38 cellular contexts compared by ENCODE assay signal in the genomic region with DNA sequence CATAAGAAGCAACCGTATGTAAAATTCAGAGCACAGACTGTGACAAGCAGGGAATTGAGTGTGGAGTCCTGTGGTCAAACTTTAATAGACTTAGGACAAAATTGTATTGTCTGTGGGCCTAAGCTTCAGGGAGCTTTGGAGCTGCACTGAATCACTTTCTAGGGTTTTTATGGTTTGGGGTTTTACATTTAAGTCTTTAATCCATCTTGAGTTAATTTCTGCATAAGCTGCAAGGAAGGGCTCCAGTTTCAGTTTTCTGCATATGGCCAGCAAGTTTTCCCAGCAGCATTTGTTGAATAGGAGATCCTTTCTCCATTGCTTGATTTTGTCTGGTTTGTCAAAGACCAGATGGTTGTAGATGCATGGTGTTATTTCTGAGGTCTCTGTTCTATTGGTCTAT.
"Had no signal": no experiment of that assay in that cellular context is flagged by ENCODE, and none has a peak within 500 bp of the region (broad histone marks: within the 10 kb centered on the region; RNA-seq: fewer than 3 reads in every experiment).

No MANE protein-coding gene starts in this region.

- H3K4me3 Mint-ChIP-seq: activated naive CD4-positive, alpha-beta T cell treated with anti-CD3 and anti-CD28 coated beads for 36 hours; activated naive CD4-positive, alpha-beta T cell treated with anti-CD3 and anti-CD28 coated beads, Interleukin-2, amount 10 ng/mL, durations not matched to agents 7 days and 5 days; activated naive CD4-positive, alpha-beta T cell treated with anti-CD3 and anti-CD28 coated beads, Interleukin-2, amount 50 U/mL, for 24 hours; activated naive CD8-positive, alpha-beta T cell; activated naive CD8-positive, alpha-beta T cell treated with anti-CD3 and anti-CD28 coated beads for 36 hours; activated naive CD8-positive, alpha-beta T cell treated with anti-CD3 and anti-CD28 coated beads, Interleukin-2, amount 10 ng/mL, durations not matched to agents 7 days and 5 days; activated naive CD8-positive, alpha-beta T cell treated with anti-CD3 and anti-CD28 coated beads, Interleukin-2, amount 50 U/mL, for 24 hours; activated T-cell treated with anti-CD3 and anti-CD28 coated beads, Interleukin-2, amount 50 U/mL, for 24 hours; activated T-cell treated with anti-CD3 and anti-CD28 coated beads, Interleukin-2, amount 50 U/mL, for 4 hours; activated T-cell treated with anti-CD3 and anti-CD28 coated beads, Interleukin-2, amount 50 U/mL, for 72 hours; activated T-helper 1 cell treated with anti-CD3 and anti-CD28 coated beads, Interleukin-12 subunit alpha, Interleukin-12 subunit beta, Interleukin-2, Interleukin-4 antibody, amounts not matched to agents 30 ng/mL and 10 ng/mL and 1 ng/mL, durations not matched to agents 14 hours and 24 hours and 36 hours; activated T-helper 17 cell treated with anti-CD3 and anti-CD28 coated beads, Interleukin-2, amount 50 U/mL, for 72 hours; brain; central memory CD8-positive, alpha-beta T cell had no signal

- DNase-seq: activated effector memory CD4-positive, alpha-beta T cell treated with anti-CD3 and anti-CD28 coated beads, Interleukin-2, amount 50 U/mL, for 16 hours; activated effector memory CD4-positive, alpha-beta T cell treated with Interleukin-2 at 50 U/mL for 16 hours; activated gamma-delta T cell; activated gamma-delta T cell treated with Interleukin-2 at 50 U/mL for 16 hours; activated naive CD4-positive, alpha-beta T cell; activated naive CD4-positive, alpha-beta T cell treated with anti-CD3 and anti-CD28 coated beads for 36 hours; activated naive CD4-positive, alpha-beta T cell treated with anti-CD3 and anti-CD28 coated beads, Interleukin-2, amount 10 ng/mL, durations not matched to agents 7 days and 5 days; activated naive CD4-positive, alpha-beta T cell treated with anti-CD3 and anti-CD28 coated beads, Interleukin-2, amount 50 U/mL, for 16 hours; activated naive CD4-positive, alpha-beta T cell treated with Interleukin-2 at 50 U/mL for 16 hours; activated naive CD8-positive, alpha-beta T cell treated with anti-CD3 and anti-CD28 coated beads for 36 hours; activated naive CD8-positive, alpha-beta T cell treated with anti-CD3 and anti-CD28 coated beads, Interleukin-2, amount 10 ng/mL, durations not matched to agents 7 days and 5 days; activated naive CD8-positive, alpha-beta T cell treated with anti-CD3 and anti-CD28 coated beads, Interleukin-2, amount 50 U/mL, for 24 hours; activated T-cell treated with anti-CD3 and anti-CD28 coated beads, Interleukin-2, amount 50 U/mL, for 1 hour; activated T-cell treated with anti-CD3 and anti-CD28 coated beads, Interleukin-2, amount 50 U/mL, for 24 hours; activated T-cell treated with anti-CD3 and anti-CD28 coated beads, Interleukin-2, amount 50 U/mL, for 4 hours; activated T-cell treated with anti-CD3 and anti-CD28 coated beads, Interleukin-2, amount 50 U/mL, for 48 hours; activated T-cell treated with anti-CD3 and anti-CD28 coated beads, Interleukin-2, amount 50 U/mL, for 72 hours; adrenal gland; amniotic stem cell; amygdala; anterior cingulate cortex; aorta; body of pancreas; brain microvascular endothelial cell; caudate nucleus; central memory CD4-positive, alpha-beta T cell; cerebellar nuclear complex had no signal

- H3K27ac ChIP-seq: adrenal gland, ascending aorta, body of pancreas, brain microvascular endothelial cell, breast epithelium, cardiac muscle cell had no signal

- ATAC-seq: activated naive CD4-positive, alpha-beta T cell treated with anti-CD3 and anti-CD28 coated beads, Interleukin-2, amount 50 U/mL, for 72 hours; activated naive CD8-positive, alpha-beta T cell treated with anti-CD3 and anti-CD28 coated beads, Interleukin-2, amount 50 U/mL, for 24 hours; activated T-cell treated with anti-CD3 and anti-CD28 coated beads, Interleukin-2, amount 50 U/mL, for 4 hours; activated T-cell treated with anti-CD3 and anti-CD28 coated beads, Interleukin-2, amount 50 U/mL, for 72 hours; activated T-helper 17 cell treated with anti-CD3 and anti-CD28 coated beads, Interleukin-2, amount 50 U/mL, for 72 hours; body of pancreas had no signal

- H3K4me1 ChIP-seq: adrenal gland, ascending aorta, body of pancreas, breast epithelium had no signal

- H3K4me3 ChIP-seq: adrenal gland, ascending aorta, body of pancreas, breast epithelium, cardiac muscle cell had no signal

- H3K36me3 Mint-ChIP-seq: activated naive CD4-positive, alpha-beta T cell treated with anti-CD3 and anti-CD28 coated beads, Interleukin-2, amount 10 ng/mL, durations not matched to agents 7 days and 5 days; activated naive CD8-positive, alpha-beta T cell treated with anti-CD3 and anti-CD28 coated beads for 36 hours; activated naive CD8-positive, alpha-beta T cell treated with anti-CD3 and anti-CD28 coated beads, Interleukin-2, amount 10 ng/mL, durations not matched to agents 7 days and 5 days; brain had no signal

- H3K36me3 ChIP-seq: adrenal gland, ascending aorta, brain microvascular endothelial cell, breast epithelium, cardiac muscle cell had no signal

- H3K27ac Mint-ChIP-seq: activated naive CD4-positive, alpha-beta T cell treated with anti-CD3 and anti-CD28 coated beads for 36 hours; activated naive CD4-positive, alpha-beta T cell treated with anti-CD3 and anti-CD28 coated beads, Interleukin-2, amount 10 ng/mL, durations not matched to agents 7 days and 5 days; activated naive CD4-positive, alpha-beta T cell treated with anti-CD3 and anti-CD28 coated beads, Interleukin-2, amount 50 U/mL, for 24 hours; activated naive CD4-positive, alpha-beta T cell treated with anti-CD3 and anti-CD28 coated beads, Interleukin-2, amount 50 U/mL, for 72 hours; activated naive CD8-positive, alpha-beta T cell; activated naive CD8-positive, alpha-beta T cell treated with anti-CD3 and anti-CD28 coated beads for 36 hours; activated naive CD8-positive, alpha-beta T cell treated with anti-CD3 and anti-CD28 coated beads, Interleukin-2, amount 10 ng/mL, durations not matched to agents 7 days and 5 days; activated naive CD8-positive, alpha-beta T cell treated with anti-CD3 and anti-CD28 coated beads, Interleukin-2, amount 50 U/mL, for 24 hours; activated T-cell treated with anti-CD3 and anti-CD28 coated beads, Interleukin-2, amount 50 U/mL, for 24 hours; activated T-cell treated with anti-CD3 and anti-CD28 coated beads, Interleukin-2, amount 50 U/mL, for 72 hours; activated T-helper 1 cell treated with anti-CD3 and anti-CD28 coated beads, Interleukin-12 subunit alpha, Interleukin-12 subunit beta, Interleukin-2, Interleukin-4 antibody, amounts not matched to agents 30 ng/mL and 10 ng/mL and 1 ng/mL, durations not matched to agents 14 hours and 24 hours and 36 hours; activated T-helper 17 cell treated with anti-CD3 and anti-CD28 coated beads, Interleukin-2, amount 50 U/mL, for 72 hours; activated T-helper 2 cell treated with anti-CD3 and anti-CD28 coated beads, Interferon-gamma antibody, Interleukin-2, Interleukin-4, amounts not matched to agents 10 μg/mL and 5 μg/mL and 100 μg/mL, durations not matched to agents 14 hours and 24 hours and 36 hours; brain had no signal

- H3K9me3 ChIP-seq: adrenal gland, ascending aorta, body of pancreas had no signal

- H3K27me3 ChIP-seq: adrenal gland, ascending aorta, body of pancreas, brain microvascular endothelial cell, breast epithelium, cardiac muscle cell had no signal

- H3K4me1 Mint-ChIP-seq: activated naive CD4-positive, alpha-beta T cell treated with anti-CD3 and anti-CD28 coated beads, Interleukin-2, amount 10 ng/mL, durations not matched to agents 7 days and 5 days; activated naive CD4-positive, alpha-beta T cell treated with anti-CD3 and anti-CD28 coated beads, Interleukin-2, amount 50 U/mL, for 24 hours; activated naive CD8-positive, alpha-beta T cell treated with anti-CD3 and anti-CD28 coated beads for 36 hours; activated naive CD8-positive, alpha-beta T cell treated with anti-CD3 and anti-CD28 coated beads, Interleukin-2, amount 10 ng/mL, durations not matched to agents 7 days and 5 days; activated naive CD8-positive, alpha-beta T cell treated with anti-CD3 and anti-CD28 coated beads, Interleukin-2, amount 50 U/mL, for 24 hours; activated T-helper 17 cell treated with anti-CD3 and anti-CD28 coated beads, Interleukin-2, amount 50 U/mL, for 72 hours; central memory CD8-positive, alpha-beta T cell had no signal
